8 cellular contexts compared by ENCODE assay signal in the genomic region with DNA sequence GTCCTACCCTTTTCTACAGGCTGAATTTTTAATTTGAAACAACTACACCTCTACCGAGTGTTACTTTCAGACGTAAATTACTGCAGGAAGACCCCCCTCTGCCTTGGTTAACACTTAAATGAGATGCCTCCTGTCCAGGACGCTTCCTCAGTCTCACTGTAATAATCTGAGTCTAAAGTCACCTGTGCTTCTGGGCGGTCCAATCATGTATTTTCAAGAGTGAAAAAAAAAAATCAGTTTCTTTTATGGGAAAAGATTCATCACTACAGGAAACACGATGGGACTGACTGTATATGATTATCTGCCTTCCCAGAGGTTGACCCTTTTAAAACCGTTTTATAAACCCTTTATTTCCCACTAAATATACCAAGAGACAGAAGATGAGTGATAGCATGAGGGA. TPM values are rescaled to one million over a fixed set of nuclear protein-coding genes. Genes with fewer than 3 reads are reported as not detected.
DNase-seq lines count a peak whose midpoint lies in the region; ATAC-seq and TF ChIP-seq lines count a peak whose summit lies in the region.

No MANE protein-coding gene starts in this region.

- no peaks in the 10 kb centered on the region for H3K4me1 ChIP-seq in psoas muscle

- peak overlapping the region; percentile 82 for H3K9ac ChIP-seq in SK-N-MC (ENCODE audit: insufficient read length)

- no peak for ATAC-seq in psoas muscle
- ATAC-seq in GM18519 (IDR thresholded peaks at IDR 0.05; ENCODE audit: low FRiP score, unreplicated experiment), result no peak

- TF ChIP-seq CTCF in GM12864 (IDR thresholded peaks at IDR 0.05; ENCODE audit: low read depth, low read length, missing control alignments) (no peak), fibroblast of mammary gland (conservative IDR thresholded peaks at IDR 0.05; ENCODE audit: control insufficient read depth, insufficient read depth, low read depth, low read length) (no peak), psoas muscle (IDR thresholded peaks at IDR 0.05) (no peak)

- H3K36me3 ChIP-seq in SK-N-MC (ENCODE audit: insufficient read depth, low read length), result no peaks in the 10 kb centered on the region
- H3K36me3 ChIP-seq in psoas muscle (ENCODE audit: insufficient read depth in 1 of 2, low read depth in 1 of 2), result no peaks in the 10 kb centered on the region

- 34 to 41% (median 34%) methylated on average over 6 of the region's 6 CpGs for WGBS in psoas muscle, 3 donors

- H3K4me3 ChIP-seq in GM12864 (ENCODE audit: low read depth, low read length) (peak overlapping the region; percentile 97), SK-N-MC (peak overlapping the region; percentile 89), fibroblast of mammary gland (ENCODE audit: control insufficient read depth, low read depth, low read length) (peak overlapping the region; percentile 60), psoas muscle (peak overlapping the region; percentile 67)

- H3K27ac ChIP-seq in SK-N-MC, result no peak overlapping the region
- H3K27ac ChIP-seq in psoas muscle, result no peak overlapping the region

- DNase-seq in GM12864 (ENCODE audit: low read depth) (no peak), SK-N-MC (ENCODE audit: low read depth, low spot score) (no peak), fibroblast of mammary gland (ENCODE audit: low read depth) (no peak), psoas muscle (no peak), NCI-H1417 treated with DMSO at 0.1 percent for 48 hours (lab: John Stamatoyannopoulos, UW) (no peak), DMS79 (lab: John Stamatoyannopoulos, UW) (no peak), NCI-H187 treated with DMSO at 0.1 percent for 48 hours (lab: John Stamatoyannopoulos, UW) (no peak)

- H3K27me3 ChIP-seq in psoas muscle (ENCODE audit: insufficient read depth in 3 of 3, low read length in 2 of 3), result peaks cover 3 to 40% (median 9%) of the 10 kb centered on the region in 3 donors

- H3K9me3 ChIP-seq in SK-N-MC (ENCODE audit: low read depth, low read length) (no peaks in the 10 kb centered on the region), psoas muscle (no peaks in the 10 kb centered on the region)

- intact Hi-C loops in psoas muscle (cut with DNase I), result no loop called here

RNA-seq across cellular contexts. Expression of gene RBM47, which starts 0.8 kb away (rescaled TPM):
- total RNA-seq in psoas muscle, result 1 to 10 TPM; 1.2 to 2.3 (median 2.1) TPM
- polyA plus RNA-seq in psoas muscle, result under 1 TPM; 0.17 to 0.31 (median 0.30) TPM
